ENCODE assay signal across 18 cellular contexts in the genomic region with DNA sequence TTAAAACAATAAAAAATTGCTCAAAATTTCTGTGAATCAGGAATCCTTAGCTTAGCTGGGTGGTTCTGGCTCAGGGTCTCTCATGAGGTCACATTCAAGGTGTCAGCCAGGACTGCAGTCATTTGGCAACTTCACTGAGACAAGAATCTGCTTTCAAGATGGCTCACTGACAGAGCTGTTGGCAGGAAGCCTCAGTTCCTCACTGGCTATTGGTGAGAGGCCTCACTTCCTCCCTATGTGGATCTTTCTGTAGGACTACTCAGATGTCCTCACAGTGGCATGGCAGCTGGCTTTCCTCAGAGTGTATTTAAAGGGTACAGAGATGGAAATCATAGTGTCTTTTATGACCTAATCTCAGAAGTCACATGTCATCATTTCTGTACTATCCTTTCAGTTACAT.
A peak's percentile ranks its signal among the peaks of the same experiment; 100 is the strongest.
DNase-seq lines count a peak whose midpoint lies in the region; ATAC-seq and TF ChIP-seq lines count a peak whose summit lies in the region.
"Had no signal": no experiment of that assay in that cellular context is flagged by ENCODE, and none has a peak within 500 bp of the region (broad histone marks: within the 10 kb centered on the region; RNA-seq: fewer than 3 reads in every experiment).

No MANE protein-coding gene starts in this region.

- H2AFZ ChIP-seq in neuronal stem cell (ENCODE audit: low read length) = peak overlapping the region; percentile 41

- TF ChIP-seq CTCF in cardiac fibroblast (IDR thresholded peaks at IDR 0.05; ENCODE audit: low read depth, low read length) (no peak), GM20000 (IDR thresholded peaks at IDR 0.05; ENCODE audit: extremely low read depth, missing control alignments) (no peak)

- H3K27me3 ChIP-seq in neuronal stem cell (ENCODE audit: control insufficient read depth in 3 of 3, insufficient read depth in 3 of 3, low read depth in 1 of 3, low read length in 3 of 3) = no peaks in the 10 kb centered on the region
- H3K27me3 ChIP-seq: dorsolateral prefrontal cortex, tibial artery had no signal

- H2BK5ac ChIP-seq in neuronal stem cell (ENCODE audit: low read length) = no peak overlapping the region

- no peak overlapping the region for H4K8ac ChIP-seq in neuronal stem cell (ENCODE audit: low read depth, low read length)

- DNase-seq in Kasumi-1 (lab: John Stamatoyannopoulos, UW) (peak; percentile 10 to 39), cardiac fibroblast (ENCODE audit: low read depth in 2 of 2) (peak; percentile 5 to 11), neuronal stem cell (ENCODE audit: low spot score) (no peak), NCI-H69 (lab: John Stamatoyannopoulos, UW) (no peak), GM20000 (ENCODE audit: low spot score) (no peak)
- DNase-seq: activated CD4-positive, alpha-beta T cell treated with anti-CD3 and anti-CD28 coated beads for 1 hour; dorsolateral prefrontal cortex; GF-D8; IMR-90; NCI-H1105 treated with DMSO at 0.1 percent for 48 hours; NCI-H2171 treated with DMSO at 0.1 percent for 48 hours; nucleus accumbens; SIG-M5; small intestine; T-helper 9 cell had no signal

- H3K79me1 ChIP-seq in neuronal stem cell (ENCODE audit: low read depth, low read length) = no peaks in the 10 kb centered on the region

- no peak overlapping the region for H4K91ac ChIP-seq in neuronal stem cell (ENCODE audit: low read depth, low read length, poor library complexity)

- no peak overlapping the region for H3K23ac ChIP-seq in neuronal stem cell (ENCODE audit: low read depth, low read length, poor library complexity)

- no peak overlapping the region for H3K4me3 ChIP-seq in cardiac fibroblast (replicated peaks in 1 of 2; ENCODE audit: low read depth in 2 of 2, low read length in 2 of 2)
- no peak overlapping the region for H3K4me3 ChIP-seq in neuronal stem cell (ENCODE audit: low read length in 2 of 2)
- H3K4me3 ChIP-seq: dorsolateral prefrontal cortex, tibial artery had no signal

- H3K36me3 ChIP-seq in neuronal stem cell (replicated peaks in 1 of 2; ENCODE audit: control insufficient read depth in 2 of 2, insufficient read depth in 2 of 2, low read length in 2 of 2) = no peaks in the 10 kb centered on the region
- H3K36me3 ChIP-seq: tibial artery had no signal

- no peak overlapping the region for H2BK12ac ChIP-seq in neuronal stem cell (ENCODE audit: low read length)

- H2BK15ac ChIP-seq in neuronal stem cell (ENCODE audit: low read length) = no peak overlapping the region

- H3K27ac ChIP-seq in neuronal stem cell (replicated peaks; ENCODE audit: low read length) = no peak overlapping the region
- H3K27ac ChIP-seq: dorsolateral prefrontal cortex, tibial artery had no signal

- H3K14ac ChIP-seq in neuronal stem cell (ENCODE audit: low read length) = no peak overlapping the region

- no peak overlapping the region for H3K4ac ChIP-seq in neuronal stem cell (ENCODE audit: low read length)

- no peak overlapping the region for H3K18ac ChIP-seq in neuronal stem cell (ENCODE audit: low read length)

- H3K4me1 ChIP-seq in neuronal stem cell (ENCODE audit: control insufficient read depth in 2 of 2, insufficient read depth in 1 of 2, low read depth in 1 of 2, low read length in 2 of 2) = no peaks in the 10 kb centered on the region

- no peaks in the 10 kb centered on the region for H3K9me3 ChIP-seq in neuronal stem cell (replicated peaks in 1 of 2; ENCODE audit: control insufficient read depth in 2 of 2, insufficient read depth in 1 of 2, low read depth in 1 of 2, low read length in 2 of 2)
- H3K9me3 ChIP-seq: tibial artery had no signal

- no peak overlapping the region for H2BK120ac ChIP-seq in neuronal stem cell (ENCODE audit: low read depth, low read length)

- ATAC-seq in GM21526 (IDR thresholded peaks at IDR 0.05; ENCODE audit: low FRiP score, unreplicated experiment) (peak; percentile 84), GM18519 (IDR thresholded peaks at IDR 0.05; ENCODE audit: low FRiP score, unreplicated experiment) (no peak)

- H2AK5ac ChIP-seq in neuronal stem cell (ENCODE audit: low read depth, low read length) = no peak overlapping the region

- H3K9ac ChIP-seq in neuronal stem cell (ENCODE audit: low read depth, low read length, poor library complexity) = no peak overlapping the region

- H3K4me2 ChIP-seq in neuronal stem cell (ENCODE audit: insufficient read depth, low read length, poor library complexity, severe bottlenecking) = no peak overlapping the region

Comparison
In these comparisons a context has a peak if more than half of its experiments do, and no peak if none do; other contexts are left out.
1. DNase-seq: peak in Kasumi-1 (2 of 2) and cardiac fibroblast (2 of 2); none in neuronal stem cell (single experiment), NCI-H69 (single experiment) and GM20000 (single experiment).